In genomic region chr11:63563201-63564055, GRCh38 we compare ENCODE assay signal across 14 cellular contexts. TPM values are rescaled to one million over a fixed set of nuclear protein-coding genes. Genes with fewer than 3 reads are reported as not detected.
A peak's percentile ranks its signal among the peaks of the same experiment; 100 is the strongest.
DNase-seq lines count a peak whose midpoint lies in the region; ATAC-seq and TF ChIP-seq lines count a peak whose summit lies in the region.
"Had no signal": no experiment of that assay in that cellular context is flagged by ENCODE, and none has a peak within 500 bp of the region (broad histone marks: within the 10 kb centered on the region; RNA-seq: fewer than 3 reads in every experiment).

TSS of gene PLAAT2 (minus strand) at chr11:63563379. CDS start at chr11:63563324, 55 bp downstream.

- no TSS peak for BruUV-seq in Calu3 (replicated peaks; lab: Mats Ljungman, UMichigan)

- no peak for TF ChIP-seq CTCF in Calu3 (IDR thresholded peaks at IDR 0.05; ENCODE audit: unreplicated experiment)
- TF ChIP-seq CTCF in breast epithelium (IDR thresholded peaks at IDR 0.05), result no peak

- in situ Hi-C loops in KBM-7 (cut with MboI; ENCODE audit: low pct_unique_long_range_greater_than_20kb, low sequenced_read_pairs), result no loop called here

- ATAC-seq in HG02642 (IDR thresholded peaks at IDR 0.05; ENCODE audit: poor library complexity, unreplicated experiment), result peak; percentile 5
- no peak for ATAC-seq in naive thymus-derived CD4-positive, alpha-beta T cell
- no peak for ATAC-seq in T-cell (replicated peaks in 1 of 4)
- no peak for ATAC-seq in HG02938 (IDR thresholded peaks at IDR 0.05; ENCODE audit: unreplicated experiment)

- H3K9me3 Mint-ChIP-seq in Calu3 (ENCODE audit: low read depth, unreplicated experiment), result no peaks in the 10 kb centered on the region
- no peaks in the 10 kb centered on the region for H3K9me3 Mint-ChIP-seq in naive thymus-derived CD4-positive, alpha-beta T cell
- H3K9me3 Mint-ChIP-seq in T-cell, result no peaks in the 10 kb centered on the region
- H3K9me3 Mint-ChIP-seq: CD4-positive, alpha-beta T cell had no signal

- DNase-seq in Calu3 (no peak), breast epithelium (ENCODE audit: low spot score in 2 of 2) (peak in 1 of 2 donors; percentile 13), T-cell (no peak), KBM-7 (no peak)
- DNase-seq in naive thymus-derived CD4-positive, alpha-beta T cell, result no peak
- no peak for DNase-seq in stimulated activated naive CD4-positive, alpha-beta T cell (lab: John Stamatoyannopoulos, UW)
- DNase-seq: CD4-positive, alpha-beta T cell; dermis blood vessel endothelial cell; GDM1; NCI-H1417 treated with DMSO at 0.1 percent for 48 hours had no signal

- peaks cover 52% of the 10 kb centered on the region for H3K4me1 Mint-ChIP-seq in Calu3 (ENCODE audit: low read depth, unreplicated experiment)
- H3K4me1 Mint-ChIP-seq in naive thymus-derived CD4-positive, alpha-beta T cell, result peaks cover 41 to 75% (median 63%) of the 10 kb centered on the region in 7 donors
- peaks cover 59 to 72% (median 64%) of the 10 kb centered on the region in 3 donors for H3K4me1 Mint-ChIP-seq in T-cell

- TF ChIP-seq POLR2A in breast epithelium (IDR thresholded peaks at IDR 0.05), result no peak

- no peaks in the 10 kb centered on the region for H3K27me3 ChIP-seq in breast epithelium
- H3K27me3 ChIP-seq in naive thymus-derived CD4-positive, alpha-beta T cell (ENCODE audit: control insufficient read depth in 2 of 2, insufficient read depth in 2 of 2, low read length in 2 of 2), result no peaks in the 10 kb centered on the region

- peak within 1 kb of the TSS; percentile 50 to 69 for H3K27ac ChIP-seq in breast epithelium
- no peak within 1 kb of the TSS for H3K27ac ChIP-seq in naive thymus-derived CD4-positive, alpha-beta T cell (ENCODE audit: low read depth, low read length)

- peak within 1 kb of the TSS; percentile 70 for H3K27ac Mint-ChIP-seq in Calu3 (ENCODE audit: unreplicated experiment)
- peak within 1 kb of the TSS in 8 of 9 donors; percentile 14 to 80 (median 44) for H3K27ac Mint-ChIP-seq in naive thymus-derived CD4-positive, alpha-beta T cell
- H3K27ac Mint-ChIP-seq in T-cell, result no peak within 1 kb of the TSS

- intact Hi-C loops in Calu3 (cut with micrococcal nuclease; ENCODE audit: unreplicated experiment), result no loop called here
- intact Hi-C loops in breast epithelium (cut with DNase I; ENCODE audit: low total_unique reads), result no loop called here
- intact Hi-C loops in naive thymus-derived CD4-positive, alpha-beta T cell (cut with micrococcal nuclease), result loop anchor here in 1 of 2 donors (1.0 to 10.0 kb wide), 3 partner anchors 9 to 111 kb away; partner anchors contain the start of gene ATL3

- POLR2A ChIA-PET in naive thymus-derived CD4-positive, alpha-beta T cell (lab: Charles Lee), result interaction anchor here (1.1 to 1.3 kb wide), 3 partner anchors 7 to 27 kb away, joined by 3 to 6 read pairs (median 4); partner anchors contain the start of gene PLAAT4
- POLR2A ChIA-PET in T-cell (lab: Charles Lee), result interaction anchor here in 1 of 2 donors (0.6 to 1.2 kb wide), 3 partner anchors 12 to 92 kb away, joined by 3 to 9 read pairs (median 3); partner anchors contain the start of gene PLAAT4

- H3K9me3 ChIP-seq in breast epithelium, result no peaks in the 10 kb centered on the region
- no peaks in the 10 kb centered on the region for H3K9me3 ChIP-seq in naive thymus-derived CD4-positive, alpha-beta T cell (ENCODE audit: control insufficient read depth in 2 of 3, low read length in 3 of 3)

- H3K4me3 Mint-ChIP-seq in Calu3 (ENCODE audit: low read depth, unreplicated experiment) (peak within 1 kb of the TSS; percentile 2), T-cell (no peak within 1 kb of the TSS)
- peak within 1 kb of the TSS in 7 of 10 donors; percentile 12 to 54 (median 21) for H3K4me3 Mint-ChIP-seq in naive thymus-derived CD4-positive, alpha-beta T cell

- no peak within 1 kb of the TSS for H3K4me3 ChIP-seq in breast epithelium
- no peak within 1 kb of the TSS for H3K4me3 ChIP-seq in naive thymus-derived CD4-positive, alpha-beta T cell (ENCODE audit: low read length)

- peaks cover 32% of the 10 kb centered on the region for H3K36me3 Mint-ChIP-seq in Calu3 (ENCODE audit: insufficient read depth, unreplicated experiment)
- no peaks in the 10 kb centered on the region for H3K36me3 Mint-ChIP-seq in naive thymus-derived CD4-positive, alpha-beta T cell
- no peaks in the 10 kb centered on the region for H3K36me3 Mint-ChIP-seq in T-cell

- H3K27me3 Mint-ChIP-seq in Calu3 (ENCODE audit: unreplicated experiment) (no peaks in the 10 kb centered on the region), T-cell (no peaks in the 10 kb centered on the region)
- H3K27me3 Mint-ChIP-seq in naive thymus-derived CD4-positive, alpha-beta T cell, result no peaks in the 10 kb centered on the region
- H3K27me3 Mint-ChIP-seq: CD4-positive, alpha-beta T cell had no signal

- peaks cover 0 to 9% of the 10 kb centered on the region in 2 donors for H3K4me1 ChIP-seq in breast epithelium
- H3K4me1 ChIP-seq in naive thymus-derived CD4-positive, alpha-beta T cell (ENCODE audit: control insufficient read depth in 2 of 2, insufficient read depth in 2 of 2, low read length in 2 of 2), result peaks cover 35 to 46% of the 10 kb centered on the region in 2 donors

- CTCF ChIA-PET in Calu3 (lab: Charles Lee) (interaction anchor here (0.6 to 2.3 kb wide), 6 partner anchors 11 to 718 kb away, joined by 3 to 8 read pairs (median 5); partner anchors contain the start of gene PLAAT4), T-cell (lab: Charles Lee) (interaction anchor here (0.5 to 1.2 kb wide), 2 partner anchors 75 to 351 kb away, joined by 4 to 7 read pairs; no protein-coding TSS in a partner anchor)
- CTCF ChIA-PET in naive thymus-derived CD4-positive, alpha-beta T cell (lab: Charles Lee), result interaction anchor here (0.7 to 1.6 kb wide), 3 partner anchors 10 to 84 kb away, joined by 3 to 7 read pairs (median 3); no protein-coding TSS in a partner anchor

- H3K36me3 ChIP-seq in breast epithelium, result no peaks in the 10 kb centered on the region
- H3K36me3 ChIP-seq in naive thymus-derived CD4-positive, alpha-beta T cell (ENCODE audit: control insufficient read depth in 2 of 3, insufficient read depth in 3 of 3, low read length in 3 of 3), result no peaks in the 10 kb centered on the region

RNA-seq across cellular contexts. Expression of gene PLAAT2, which starts in this region (rescaled TPM):
- total RNA-seq in Calu3 (2022), result 7.3 and 9.5 TPM in 2 replicates
- total RNA-seq in breast epithelium, result 1 to 10 TPM; 1.1 to 2.6 (median 2.0) TPM
- under 1 TPM in 1 of 5 experiments, not detected in 4; 0.51 TPM for total RNA-seq in naive thymus-derived CD4-positive, alpha-beta T cell
- not detected for polyA plus RNA-seq in naive thymus-derived CD4-positive, alpha-beta T cell
- total RNA-seq in T-cell, result under 1 TPM in 2 of 5 donors, not detected in 3; 0.51 to 0.53 TPM
- total RNA-seq: dermis blood vessel endothelial cell, fibroblast of villous mesenchyme, NCI-H460 had no signal

Comparison
In these comparisons a context has a peak if more than half of its experiments do, and no peak if none do; other contexts are left out.
1. H3K27ac Mint-ChIP-seq: peak in Calu3 (single experiment) and naive thymus-derived CD4-positive, alpha-beta T cell (8 of 9); none in T-cell (0 of 2).
2. H3K4me3 Mint-ChIP-seq: peak in Calu3 (single experiment) and naive thymus-derived CD4-positive, alpha-beta T cell (7 of 10); none in T-cell (0 of 3).